In genomic region chr2:232348936-232349335, GRCh38 we compare ENCODE assay signal across 1 cellular context.
TF ChIP-seq lines count a peak whose summit lies in the region.

No MANE protein-coding gene starts in this region.

TF ChIP-seq in H1, 55 proteins besides CTCF, POLR2A, EP300 and RAD21 (continued from another document):
- TF ChIP-seq SP1 (IDR thresholded peaks at IDR 0.05; ENCODE audit: low read depth, low read length) (no peak), HDAC6 (IDR thresholded peaks at IDR 0.05; ENCODE audit: low read depth, low read length) (no peak), SRF (IDR thresholded peaks at IDR 0.05; ENCODE audit: low read depth, low read length) (no peak), GTF2F1 (IDR thresholded peaks at IDR 0.05; ENCODE audit: borderline replicate concordance, low read depth, low read length) (no peak), CHD2 (IDR thresholded peaks at IDR 0.05; ENCODE audit: low read length) (no peak), SUZ12 (IDR thresholded peaks at IDR 0.05; ENCODE audit: low read length) (no peak), KDM4A (IDR thresholded peaks at IDR 0.05; ENCODE audit: low read depth, low read length, severe bottlenecking) (no peak), NANOG (IDR thresholded peaks at IDR 0.05; ENCODE audit: insufficient read depth, low read depth, low read length, poor library complexity, severe bottlenecking) (no peak), ASH2L (IDR thresholded peaks at IDR 0.05; ENCODE audit: low read length) (no peak), SAP30 (IDR thresholded peaks at IDR 0.05; ENCODE audit: insufficient read depth, insufficient replicate concordance, low read length) (no peak), SP4 (IDR thresholded peaks at IDR 0.05; ENCODE audit: low read length) (no peak)
